ENCODE assay signal across 24 cellular contexts in genomic region chr3:14181253-14181652, GRCh38.
"Had no signal": no experiment of that assay in that cellular context is flagged by ENCODE, and none has a peak within 500 bp of the region (broad histone marks: within the 10 kb centered on the region; RNA-seq: fewer than 3 reads in every experiment).

No MANE protein-coding gene starts in this region.

- H3K4me3 Mint-ChIP-seq: activated CD8-positive, alpha-beta T cell treated with anti-CD3 and anti-CD28 coated beads, Interleukin-2, amount 10 ng/mL, durations not matched to agents 7 days and 5 days; activated naive CD4-positive, alpha-beta T cell treated with anti-CD3 and anti-CD28 coated beads, Interleukin-2, amount 50 U/mL, for 24 hours; activated T-helper 1 cell treated with anti-CD3 and anti-CD28 coated beads, Interleukin-12 subunit alpha, Interleukin-12 subunit beta, Interleukin-2, Interleukin-4 antibody, amounts not matched to agents 30 ng/mL and 10 ng/mL and 1 ng/mL, durations not matched to agents 14 hours and 24 hours and 36 hours; effector memory CD8-positive, alpha-beta T cell; immature natural killer cell; stimulated activated naive B cell treated with anti-CD40 and anti-IgM and Interleukin-4, amounts not matched to agents 10 μg/mL and 1 μg/mL and 100 μg/mL, for 72 hours had no signal

- DNase-seq: activated CD4-positive, alpha-beta T cell treated with anti-CD3 and anti-CD28 coated beads for 1 hour; activated CD4-positive, alpha-beta T cell treated with anti-CD3 and anti-CD28 coated beads, Interleukin-2, amount 50 U/mL, for 1 hour; activated CD8-positive, alpha-beta T cell treated with anti-CD3 and anti-CD28 coated beads, Interleukin-2, amount 10 ng/mL, durations not matched to agents 7 days and 5 days; activated gamma-delta T cell treated with Interleukin-2 at 50 U/mL for 16 hours; adrenal gland; central memory CD4-positive, alpha-beta T cell; dorsolateral prefrontal cortex; effector memory CD8-positive, alpha-beta T cell; glutamatergic neuron; immature natural killer cell; kidney glomerular epithelial cell; left lung; naive B cell; nucleus accumbens; sigmoid colon; stimulated activated CD4-positive, alpha-beta T cell treated with anti-CD3 and anti-CD28 coated beads, Interleukin-15, amount 100 ng/mL, for 24 hours; stimulated activated CD8-positive, alpha-beta memory T cell treated with anti-CD3 and anti-CD28 coated beads, Interleukin-4, amount 100 ng/mL, for 48 hours; stimulated activated naive B cell treated with anti-CD40 and anti-IgM and Interleukin-4, amounts not matched to agents 10 μg/mL and 1 μg/mL and 100 μg/mL, for 72 hours; T-helper 1 cell; T-helper 9 cell; testis; trophoblast cell had no signal

- H3K27ac Mint-ChIP-seq: activated CD8-positive, alpha-beta T cell treated with anti-CD3 and anti-CD28 coated beads, Interleukin-2, amount 10 ng/mL, durations not matched to agents 7 days and 5 days; activated naive CD4-positive, alpha-beta T cell treated with anti-CD3 and anti-CD28 coated beads, Interleukin-2, amount 50 U/mL, for 24 hours; activated T-helper 1 cell treated with anti-CD3 and anti-CD28 coated beads, Interleukin-12 subunit alpha, Interleukin-12 subunit beta, Interleukin-2, Interleukin-4 antibody, amounts not matched to agents 30 ng/mL and 10 ng/mL and 1 ng/mL, durations not matched to agents 14 hours and 24 hours and 36 hours; stimulated activated naive B cell treated with anti-CD40 and anti-IgM and Interleukin-4, amounts not matched to agents 10 μg/mL and 1 μg/mL and 100 μg/mL, for 72 hours had no signal

- H3K9me3 Mint-ChIP-seq: activated naive CD4-positive, alpha-beta T cell treated with anti-CD3 and anti-CD28 coated beads, Interleukin-2, amount 50 U/mL, for 24 hours; activated T-helper 1 cell treated with anti-CD3 and anti-CD28 coated beads, Interleukin-12 subunit alpha, Interleukin-12 subunit beta, Interleukin-2, Interleukin-4 antibody, amounts not matched to agents 30 ng/mL and 10 ng/mL and 1 ng/mL, durations not matched to agents 14 hours and 24 hours and 36 hours; effector memory CD8-positive, alpha-beta T cell; immature natural killer cell; stimulated activated naive B cell treated with anti-CD40 and anti-IgM and Interleukin-4, amounts not matched to agents 10 μg/mL and 1 μg/mL and 100 μg/mL, for 72 hours had no signal

- H3K27me3 Mint-ChIP-seq: activated naive CD4-positive, alpha-beta T cell treated with anti-CD3 and anti-CD28 coated beads, Interleukin-2, amount 50 U/mL, for 24 hours; effector memory CD8-positive, alpha-beta T cell; naive B cell; stimulated activated naive B cell treated with anti-CD40 and anti-IgM and Interleukin-4, amounts not matched to agents 10 μg/mL and 1 μg/mL and 100 μg/mL, for 72 hours had no signal

- ATAC-seq: activated CD8-positive, alpha-beta T cell treated with anti-CD3 and anti-CD28 coated beads, Interleukin-2, amount 10 ng/mL, durations not matched to agents 7 days and 5 days; effector memory CD8-positive, alpha-beta T cell; left lung; stimulated activated naive B cell treated with anti-CD40 and anti-IgM and Interleukin-4, amounts not matched to agents 10 μg/mL and 1 μg/mL and 100 μg/mL, for 72 hours had no signal
